Comparison of ENCODE assay signal across 20 cellular contexts in genomic region chr4:71261001-71261400, GRCh38.
DNase-seq lines count a peak whose midpoint lies in the region; ATAC-seq and TF ChIP-seq lines count a peak whose summit lies in the region.
"Had no signal": no experiment of that assay in that cellular context is flagged by ENCODE, and none has a peak within 500 bp of the region (broad histone marks: within the 10 kb centered on the region; RNA-seq: fewer than 3 reads in every experiment).

No MANE protein-coding gene starts in this region.

- TF ChIP-seq CTCF in WTC11 (IDR thresholded peaks at IDR 0.05) (no peak), dorsolateral prefrontal cortex (IDR thresholded peaks at IDR 0.05 in 54 of 56, conservative IDR thresholded peaks at IDR 0.05 in 2 of 56; ENCODE audit: low read depth in 1 of 56, partially characterized antibody in 56 of 56) (no peak), right lobe of liver (IDR thresholded peaks at IDR 0.05) (no peak), GM10248 (IDR thresholded peaks at IDR 0.05; ENCODE audit: control extremely low read depth, extremely low read depth, low read depth, missing control alignments) (no peak)

- POLR2A ChIA-PET in WTC11 (lab: Charles Lee) (no interaction called here), GM10248 (lab: Yijun Ruan, JAX) (no interaction called here)

- intact Hi-C loops in dorsolateral prefrontal cortex (cut with DNase I) (no loop called here), right lobe of liver (cut with DNase I) (no loop called here)

- H3K27ac Mint-ChIP-seq in WTC11, result 0 out of 2 replicates have a peak overlapping the region, but pooled peaks have one; percentile 10
- H3K27ac Mint-ChIP-seq: activated CD4-positive, alpha-beta T cell treated with anti-CD3 and anti-CD28 coated beads, Interleukin-2, amount 10 ng/mL, durations not matched to agents 7 days and 5 days; activated naive CD4-positive, alpha-beta T cell treated with anti-CD3 and anti-CD28 coated beads for 36 hours; T-helper 2 cell treated with Interferon-gamma antibody and Interleukin-4, amounts not matched to agents 5 μg/mL and 100 μg/mL, for 36 hours had no signal

- H3K9me3 ChIP-seq in right lobe of liver, result no peaks in the 10 kb centered on the region
- H3K9me3 ChIP-seq: stomach had no signal

- no peak for TF ChIP-seq POLR2A in right lobe of liver (IDR thresholded peaks at IDR 0.05)

- CTCF ChIA-PET in WTC11 (lab: Charles Lee), result no interaction called here
- CTCF ChIA-PET in GM10248 (lab: Yijun Ruan, JAX), result interaction anchor here (1.4 to 3.3 kb wide), 4 partner anchors 9 to 34 kb away, joined by 4 to 27 read pairs (median 10); no protein-coding TSS in a partner anchor

- ATAC-seq in WTC11, result no peak
- ATAC-seq in right lobe of liver, result peak; percentile 29 to 62 (median 50)
- ATAC-seq in HG03280 (IDR thresholded peaks at IDR 0.05; ENCODE audit: unreplicated experiment), result no peak
- ATAC-seq: left colon; naive thymus-derived CD8-positive, alpha-beta T cell had no signal

- H3K36me3 ChIP-seq in right lobe of liver, result no peaks in the 10 kb centered on the region

- no peaks in the 10 kb centered on the region for H3K27me3 Mint-ChIP-seq in WTC11 (ENCODE audit: low read depth)
- H3K27me3 Mint-ChIP-seq: activated CD4-positive, alpha-beta T cell treated with anti-CD3 and anti-CD28 coated beads, Interleukin-2, amount 10 ng/mL, durations not matched to agents 7 days and 5 days had no signal

- H3K4me1 ChIP-seq in right lobe of liver, result peaks cover 0 to 40% (median 11%) of the 10 kb centered on the region in 4 donors

- H3K4me3 Mint-ChIP-seq in WTC11, result no peak overlapping the region
- H3K4me3 Mint-ChIP-seq: activated CD4-positive, alpha-beta T cell treated with anti-CD3 and anti-CD28 coated beads, Interleukin-2, amount 10 ng/mL, durations not matched to agents 7 days and 5 days; activated naive CD4-positive, alpha-beta T cell treated with anti-CD3 and anti-CD28 coated beads for 36 hours; T-helper 2 cell treated with Interferon-gamma antibody and Interleukin-4, amounts not matched to agents 5 μg/mL and 100 μg/mL, for 36 hours had no signal

- WGBS in right lobe of liver (ENCODE audit: insufficient coverage, low coverage, low lambda C conversion rate, missing lambda C conversion rate), result 25% methylated on average over 6 of the region's 6 CpGs

- H3K27ac ChIP-seq in dorsolateral prefrontal cortex (peak overlapping the region in 56 of 59 donors; percentile 1 to 89 (median 67)), right lobe of liver (peak overlapping the region; percentile 49 to 92 (median 51)), temporal lobe (ENCODE audit: low read depth, low read length) (peak overlapping the region; percentile 5)
- H3K27ac ChIP-seq: C4-2B, VCaP had no signal

- no peaks in the 10 kb centered on the region for H3K36me3 Mint-ChIP-seq in WTC11
- H3K36me3 Mint-ChIP-seq: naive thymus-derived CD8-positive, alpha-beta T cell had no signal

- DNase-seq in WTC11 (ENCODE audit: low spot score) (no peak), dorsolateral prefrontal cortex (peak in 1 of 10 donors; percentile 24), right lobe of liver (peak in 1 of 3 donors; percentile 53), GM10248 (ENCODE audit: extremely low spot score) (no peak), COR-L47 (lab: John Stamatoyannopoulos, UW) (no peak)
- DNase-seq: activated CD4-positive, alpha-beta T cell treated with anti-CD3 and anti-CD28 coated beads, Interleukin-2, amount 10 ng/mL, durations not matched to agents 7 days and 5 days; activated naive CD4-positive, alpha-beta T cell treated with anti-CD3 and anti-CD28 coated beads for 36 hours; activated T-cell treated with anti-CD3 and anti-CD28 coated beads, Interleukin-2, amount 50 U/mL, for 48 hours; central memory CD4-positive, alpha-beta T cell; left colon; naive thymus-derived CD8-positive, alpha-beta T cell; NCI-H2081; NCI-H774; stimulated activated CD4-positive, alpha-beta T cell treated with anti-CD3 and anti-CD28 coated beads, Interleukin-15, amount 100 ng/mL, for 24 hours; stomach had no signal

- no peaks in the 10 kb centered on the region for H3K27me3 ChIP-seq in dorsolateral prefrontal cortex
- no peaks in the 10 kb centered on the region for H3K27me3 ChIP-seq in right lobe of liver
- H3K27me3 ChIP-seq: stomach had no signal

- peak overlapping the region in 4 of 59 donors; percentile 6 to 46 (median 22) for H3K4me3 ChIP-seq in dorsolateral prefrontal cortex
- H3K4me3 ChIP-seq in right lobe of liver, result peak overlapping the region in 2 of 3 donors; percentile 6 to 17
- H3K4me3 ChIP-seq: stomach had no signal

- no peaks in the 10 kb centered on the region for H3K9me3 Mint-ChIP-seq in WTC11
- H3K9me3 Mint-ChIP-seq: activated CD4-positive, alpha-beta T cell treated with anti-CD3 and anti-CD28 coated beads, Interleukin-2, amount 10 ng/mL, durations not matched to agents 7 days and 5 days; activated naive CD4-positive, alpha-beta T cell treated with anti-CD3 and anti-CD28 coated beads for 36 hours; naive thymus-derived CD8-positive, alpha-beta T cell; T-helper 2 cell treated with Interferon-gamma antibody and Interleukin-4, amounts not matched to agents 5 μg/mL and 100 μg/mL, for 36 hours had no signal

- H3K4me1 Mint-ChIP-seq in WTC11, result peaks cover 14% of the 10 kb centered on the region

TF ChIP-seq in WTC11, 78 proteins besides CTCF, POLR2A, EP300 and RAD21 (continues in another document):
- no peak for TF ChIP-seq CBFB (CRISPR knock-in tag; IDR thresholded peaks at IDR 0.05; ENCODE audit: low read depth)
- TF ChIP-seq ERG (CRISPR knock-in tag; IDR thresholded peaks at IDR 0.05), result no peak
- no peak for TF ChIP-seq ARID4B (CRISPR knock-in tag; IDR thresholded peaks at IDR 0.05; ENCODE audit: borderline replicate concordance)
- TF ChIP-seq E2F4 (CRISPR knock-in tag; IDR thresholded peaks at IDR 0.05; ENCODE audit: borderline replicate concordance, low read depth), result no peak
- TF ChIP-seq, protein P1, sequence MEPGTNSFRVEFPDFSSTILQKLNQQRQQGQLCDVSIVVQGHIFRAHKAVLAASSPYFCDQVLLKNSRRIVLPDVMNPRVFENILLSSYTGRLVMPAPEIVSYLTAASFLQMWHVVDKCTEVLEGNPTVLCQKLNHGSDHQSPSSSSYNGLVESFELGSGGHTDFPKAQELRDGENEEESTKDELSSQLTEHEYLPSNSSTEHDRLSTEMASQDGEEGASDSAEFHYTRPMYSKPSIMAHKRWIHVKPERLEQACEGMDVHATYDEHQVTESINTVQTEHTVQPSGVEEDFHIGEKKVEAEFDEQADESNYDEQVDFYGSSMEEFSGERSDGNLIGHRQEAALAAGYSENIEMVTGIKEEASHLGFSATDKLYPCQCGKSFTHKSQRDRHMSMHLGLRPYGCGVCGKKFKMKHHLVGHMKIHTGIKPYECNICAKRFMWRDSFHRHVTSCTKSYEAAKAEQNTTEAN (CRISPR knock-in tag; IDR thresholded peaks at IDR 0.05), result no peak

Comparison
In these comparisons a context has a peak if more than half of its experiments do, and no peak if none do; other contexts are left out.
1. ATAC-seq: peak in right lobe of liver (4 of 4); none in WTC11 (single experiment) and HG03280 (single experiment).
2. H3K27ac ChIP-seq: peak in every context shown above with its lines; median percentile 67 in dorsolateral prefrontal cortex; 51 in right lobe of liver; 5 in temporal lobe.